In the genomic region with DNA sequence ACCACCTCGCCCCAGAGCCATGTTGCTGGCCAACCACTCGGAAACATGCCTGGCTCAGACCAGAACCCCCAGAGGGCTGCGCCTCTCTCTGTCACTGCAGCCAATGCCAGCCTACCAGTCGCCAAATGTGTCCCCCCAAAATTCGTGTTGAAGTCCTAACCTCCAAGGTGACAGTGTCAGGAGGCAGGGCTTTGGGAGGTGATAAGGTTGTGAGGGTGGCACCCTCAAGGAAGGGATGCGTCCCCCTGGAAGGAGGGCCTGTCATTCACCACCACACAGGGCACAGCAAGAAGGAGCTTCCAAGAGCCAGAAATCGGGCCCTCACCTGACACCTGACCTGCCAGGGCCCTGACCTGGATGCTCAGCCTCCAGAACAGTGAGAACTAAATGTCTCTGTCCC, we compare ENCODE assay signal across 1 cellular context.
TF ChIP-seq lines count a peak whose summit lies in the region.

No MANE protein-coding gene starts in this region.

TF ChIP-seq in H1, 55 proteins besides CTCF, POLR2A, EP300 and RAD21 (continued from another document):
- TF ChIP-seq, protein P1, sequence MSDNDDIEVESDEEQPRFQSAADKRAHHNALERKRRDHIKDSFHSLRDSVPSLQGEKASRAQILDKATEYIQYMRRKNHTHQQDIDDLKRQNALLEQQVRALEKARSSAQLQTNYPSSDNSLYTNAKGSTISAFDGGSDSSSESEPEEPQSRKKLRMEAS (IDR thresholded peaks at IDR 0.05), result no peak
- TF ChIP-seq HDAC6 (IDR thresholded peaks at IDR 0.05; ENCODE audit: low read depth, low read length), result no peak
- TF ChIP-seq TCF12 (IDR thresholded peaks at IDR 0.05; ENCODE audit: low read depth, low read length), result no peak
- TF ChIP-seq POU5F1 (IDR thresholded peaks at IDR 0.05; ENCODE audit: low read depth, low read length), result no peak
- no peak for TF ChIP-seq BCL11A (IDR thresholded peaks at IDR 0.05; ENCODE audit: low read depth in 2 of 2, low read length in 2 of 2)
- TF ChIP-seq, protein P2, sequence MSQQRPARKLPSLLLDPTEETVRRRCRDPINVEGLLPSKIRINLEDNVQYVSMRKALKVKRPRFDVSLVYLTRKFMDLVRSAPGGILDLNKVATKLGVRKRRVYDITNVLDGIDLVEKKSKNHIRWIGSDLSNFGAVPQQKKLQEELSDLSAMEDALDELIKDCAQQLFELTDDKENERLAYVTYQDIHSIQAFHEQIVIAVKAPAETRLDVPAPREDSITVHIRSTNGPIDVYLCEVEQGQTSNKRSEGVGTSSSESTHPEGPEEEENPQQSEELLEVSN (IDR thresholded peaks at IDR 0.05), result no peak
- TF ChIP-seq BACH1 (IDR thresholded peaks at IDR 0.05; ENCODE audit: low read length), result no peak
- no peak for TF ChIP-seq MAFK (IDR thresholded peaks at IDR 0.05; ENCODE audit: low read depth, low read length)
- TF ChIP-seq BRCA1 (IDR thresholded peaks at IDR 0.05; ENCODE audit: low read depth, low read length), result no peak
- TF ChIP-seq, protein P3, sequence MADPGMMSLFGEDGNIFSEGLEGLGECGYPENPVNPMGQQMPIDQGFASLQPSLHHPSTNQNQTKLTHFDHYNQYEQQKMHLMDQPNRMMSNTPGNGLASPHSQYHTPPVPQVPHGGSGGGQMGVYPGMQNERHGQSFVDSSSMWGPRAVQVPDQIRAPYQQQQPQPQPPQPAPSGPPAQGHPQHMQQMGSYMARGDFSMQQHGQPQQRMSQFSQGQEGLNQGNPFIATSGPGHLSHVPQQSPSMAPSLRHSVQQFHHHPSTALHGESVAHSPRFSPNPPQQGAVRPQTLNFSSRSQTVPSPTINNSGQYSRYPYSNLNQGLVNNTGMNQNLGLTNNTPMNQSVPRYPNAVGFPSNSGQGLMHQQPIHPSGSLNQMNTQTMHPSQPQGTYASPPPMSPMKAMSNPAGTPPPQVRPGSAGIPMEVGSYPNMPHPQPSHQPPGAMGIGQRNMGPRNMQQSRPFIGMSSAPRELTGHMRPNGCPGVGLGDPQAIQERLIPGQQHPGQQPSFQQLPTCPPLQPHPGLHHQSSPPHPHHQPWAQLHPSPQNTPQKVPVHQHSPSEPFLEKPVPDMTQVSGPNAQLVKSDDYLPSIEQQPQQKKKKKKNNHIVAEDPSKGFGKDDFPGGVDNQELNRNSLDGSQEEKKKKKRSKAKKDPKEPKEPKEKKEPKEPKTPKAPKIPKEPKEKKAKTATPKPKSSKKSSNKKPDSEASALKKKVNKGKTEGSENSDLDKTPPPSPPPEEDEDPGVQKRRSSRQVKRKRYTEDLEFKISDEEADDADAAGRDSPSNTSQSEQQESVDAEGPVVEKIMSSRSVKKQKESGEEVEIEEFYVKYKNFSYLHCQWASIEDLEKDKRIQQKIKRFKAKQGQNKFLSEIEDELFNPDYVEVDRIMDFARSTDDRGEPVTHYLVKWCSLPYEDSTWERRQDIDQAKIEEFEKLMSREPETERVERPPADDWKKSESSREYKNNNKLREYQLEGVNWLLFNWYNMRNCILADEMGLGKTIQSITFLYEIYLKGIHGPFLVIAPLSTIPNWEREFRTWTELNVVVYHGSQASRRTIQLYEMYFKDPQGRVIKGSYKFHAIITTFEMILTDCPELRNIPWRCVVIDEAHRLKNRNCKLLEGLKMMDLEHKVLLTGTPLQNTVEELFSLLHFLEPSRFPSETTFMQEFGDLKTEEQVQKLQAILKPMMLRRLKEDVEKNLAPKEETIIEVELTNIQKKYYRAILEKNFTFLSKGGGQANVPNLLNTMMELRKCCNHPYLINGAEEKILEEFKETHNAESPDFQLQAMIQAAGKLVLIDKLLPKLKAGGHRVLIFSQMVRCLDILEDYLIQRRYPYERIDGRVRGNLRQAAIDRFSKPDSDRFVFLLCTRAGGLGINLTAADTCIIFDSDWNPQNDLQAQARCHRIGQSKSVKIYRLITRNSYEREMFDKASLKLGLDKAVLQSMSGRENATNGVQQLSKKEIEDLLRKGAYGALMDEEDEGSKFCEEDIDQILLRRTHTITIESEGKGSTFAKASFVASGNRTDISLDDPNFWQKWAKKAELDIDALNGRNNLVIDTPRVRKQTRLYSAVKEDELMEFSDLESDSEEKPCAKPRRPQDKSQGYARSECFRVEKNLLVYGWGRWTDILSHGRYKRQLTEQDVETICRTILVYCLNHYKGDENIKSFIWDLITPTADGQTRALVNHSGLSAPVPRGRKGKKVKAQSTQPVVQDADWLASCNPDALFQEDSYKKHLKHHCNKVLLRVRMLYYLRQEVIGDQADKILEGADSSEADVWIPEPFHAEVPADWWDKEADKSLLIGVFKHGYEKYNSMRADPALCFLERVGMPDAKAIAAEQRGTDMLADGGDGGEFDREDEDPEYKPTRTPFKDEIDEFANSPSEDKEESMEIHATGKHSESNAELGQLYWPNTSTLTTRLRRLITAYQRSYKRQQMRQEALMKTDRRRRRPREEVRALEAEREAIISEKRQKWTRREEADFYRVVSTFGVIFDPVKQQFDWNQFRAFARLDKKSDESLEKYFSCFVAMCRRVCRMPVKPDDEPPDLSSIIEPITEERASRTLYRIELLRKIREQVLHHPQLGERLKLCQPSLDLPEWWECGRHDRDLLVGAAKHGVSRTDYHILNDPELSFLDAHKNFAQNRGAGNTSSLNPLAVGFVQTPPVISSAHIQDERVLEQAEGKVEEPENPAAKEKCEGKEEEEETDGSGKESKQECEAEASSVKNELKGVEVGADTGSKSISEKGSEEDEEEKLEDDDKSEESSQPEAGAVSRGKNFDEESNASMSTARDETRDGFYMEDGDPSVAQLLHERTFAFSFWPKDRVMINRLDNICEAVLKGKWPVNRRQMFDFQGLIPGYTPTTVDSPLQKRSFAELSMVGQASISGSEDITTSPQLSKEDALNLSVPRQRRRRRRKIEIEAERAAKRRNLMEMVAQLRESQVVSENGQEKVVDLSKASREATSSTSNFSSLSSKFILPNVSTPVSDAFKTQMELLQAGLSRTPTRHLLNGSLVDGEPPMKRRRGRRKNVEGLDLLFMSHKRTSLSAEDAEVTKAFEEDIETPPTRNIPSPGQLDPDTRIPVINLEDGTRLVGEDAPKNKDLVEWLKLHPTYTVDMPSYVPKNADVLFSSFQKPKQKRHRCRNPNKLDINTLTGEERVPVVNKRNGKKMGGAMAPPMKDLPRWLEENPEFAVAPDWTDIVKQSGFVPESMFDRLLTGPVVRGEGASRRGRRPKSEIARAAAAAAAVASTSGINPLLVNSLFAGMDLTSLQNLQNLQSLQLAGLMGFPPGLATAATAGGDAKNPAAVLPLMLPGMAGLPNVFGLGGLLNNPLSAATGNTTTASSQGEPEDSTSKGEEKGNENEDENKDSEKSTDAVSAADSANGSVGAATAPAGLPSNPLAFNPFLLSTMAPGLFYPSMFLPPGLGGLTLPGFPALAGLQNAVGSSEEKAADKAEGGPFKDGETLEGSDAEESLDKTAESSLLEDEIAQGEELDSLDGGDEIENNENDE (IDR thresholded peaks at IDR 0.05; ENCODE audit: insufficient replicate concordance, low read length), result no peak
- TF ChIP-seq EZH2 (IDR thresholded peaks at IDR 0.05; ENCODE audit: low read depth, low read length, severe bottlenecking), result no peak
- TF ChIP-seq FOSL1 (IDR thresholded peaks at IDR 0.05; ENCODE audit: insufficient read depth, low read depth, low read length), result no peak
- no peak for TF ChIP-seq HDAC2 (IDR thresholded peaks at IDR 0.05; ENCODE audit: borderline replicate concordance in 1 of 2, low read depth in 2 of 2, low read length in 2 of 2)
- no peak for TF ChIP-seq TBP (IDR thresholded peaks at IDR 0.05; ENCODE audit: low read depth, low read length)
- TF ChIP-seq GTF2F1 (IDR thresholded peaks at IDR 0.05; ENCODE audit: borderline replicate concordance, low read depth, low read length), result no peak
- no peak for TF ChIP-seq SIX5 (IDR thresholded peaks at IDR 0.05; ENCODE audit: low read depth, low read length)
- no peak for TF ChIP-seq CBX5 (IDR thresholded peaks at IDR 0.05; ENCODE audit: low read depth, low read length)
TF ChIP-seq in H1: peak in this region for 0.
